In the genomic region with DNA sequence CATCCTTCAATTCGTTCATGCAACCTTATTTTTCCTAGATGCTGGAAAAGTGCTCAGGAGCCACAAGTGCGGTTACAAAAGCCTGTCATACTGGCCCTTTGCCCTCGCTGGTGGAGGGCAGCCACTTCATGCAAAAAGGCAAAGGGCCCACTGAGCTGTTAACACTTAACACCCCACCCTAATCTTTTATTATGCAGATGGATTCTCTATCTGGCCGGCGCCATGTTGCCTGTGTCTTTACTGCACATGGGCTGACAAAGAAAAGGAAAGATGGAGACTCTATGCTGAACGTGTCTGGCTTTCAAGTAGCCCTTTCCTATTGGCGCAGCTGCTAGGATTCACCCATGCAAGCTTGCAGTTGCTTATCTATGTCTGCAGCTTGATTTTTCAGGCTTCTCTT, we compare ENCODE assay signal across 17 cellular contexts. TPM values are rescaled to one million over a fixed set of nuclear protein-coding genes. Genes with fewer than 3 reads are reported as not detected.
DNase-seq lines count a peak whose midpoint lies in the region; ATAC-seq and TF ChIP-seq lines count a peak whose summit lies in the region.
"Had no signal": no experiment of that assay in that cellular context is flagged by ENCODE, and none has a peak within 500 bp of the region (broad histone marks: within the 10 kb centered on the region; RNA-seq: fewer than 3 reads in every experiment).

No MANE protein-coding gene starts in this region.

- H4K91ac ChIP-seq in neuronal stem cell (ENCODE audit: low read depth, low read length, poor library complexity), result no peak overlapping the region

- peaks cover 34% of the 10 kb centered on the region for H3K27me3 Mint-ChIP-seq in WTC11 (ENCODE audit: low read depth)

- H2AK5ac ChIP-seq in neuronal stem cell (ENCODE audit: low read depth, low read length), result no peak overlapping the region

- H3K14ac ChIP-seq in neuronal stem cell (ENCODE audit: low read length), result no peak overlapping the region

- TF ChIP-seq CTCF in WTC11 (IDR thresholded peaks at IDR 0.05), result no peak

- WGBS in neuronal stem cell (ENCODE audit: extremely low coverage in 2 of 2, insufficient read length in 2 of 2, insufficient replicate concordance in 1 of 2), 2 donors, result no CpG with 5 or more reads among the region's 7 CpGs

- peak overlapping the region; percentile 74; the same call in 1 of the 2 replicates for H3K27ac ChIP-seq in HUES6 (ENCODE audit: low read depth, low read length)
- H3K27ac ChIP-seq in neuronal stem cell (replicated peaks; ENCODE audit: low read length), result no peak overlapping the region
- H3K27ac ChIP-seq: A549, C4-2B had no signal

- H2BK15ac ChIP-seq in neuronal stem cell (ENCODE audit: low read length), result no peak overlapping the region

- peaks cover 43% of the 10 kb centered on the region for H3K36me3 Mint-ChIP-seq in WTC11
- H3K36me3 Mint-ChIP-seq: CD8-positive, alpha-beta T cell had no signal

- H3K23ac ChIP-seq in neuronal stem cell (ENCODE audit: low read depth, low read length, poor library complexity), result no peak overlapping the region

- H3K4me3 ChIP-seq in HUES6 (ENCODE audit: low read depth, low read length) (no peak overlapping the region; the same call in 1 of the 2 replicates), neuronal stem cell (ENCODE audit: low read length in 2 of 2) (no peak overlapping the region)
- H3K4me3 ChIP-seq: A549 had no signal

- H3K4me1 ChIP-seq in HUES6 (ENCODE audit: control insufficient read depth, insufficient read depth, low read length), result peaks cover 11% of the 10 kb centered on the region; the same call in 1 of the 2 replicates
- H3K4me1 ChIP-seq in neuronal stem cell (ENCODE audit: control insufficient read depth in 2 of 2, insufficient read depth in 1 of 2, low read depth in 1 of 2, low read length in 2 of 2), result peaks cover 0 to 2% of the 10 kb centered on the region in 2 donors
- H3K4me1 ChIP-seq: A549, BE2C, Caco-2 had no signal

- H2BK5ac ChIP-seq in neuronal stem cell (ENCODE audit: low read length), result no peak overlapping the region

- H3K27me3 ChIP-seq in HUES6 (ENCODE audit: control insufficient read depth, insufficient read depth, low read length) (no peaks in the 10 kb centered on the region), neuronal stem cell (ENCODE audit: control insufficient read depth in 3 of 3, insufficient read depth in 3 of 3, low read depth in 1 of 3, low read length in 3 of 3) (no peaks in the 10 kb centered on the region)
- H3K27me3 ChIP-seq: BE2C had no signal

- H3K18ac ChIP-seq in neuronal stem cell (ENCODE audit: low read length), result no peak overlapping the region

- H3K79me1 ChIP-seq in neuronal stem cell (ENCODE audit: low read depth, low read length), result no peaks in the 10 kb centered on the region

- no peak overlapping the region for H2BK12ac ChIP-seq in neuronal stem cell (ENCODE audit: low read length)

- H2AFZ ChIP-seq in neuronal stem cell (ENCODE audit: low read length), result peak overlapping the region; percentile 80

- CTCF ChIA-PET in WTC11 (lab: Charles Lee), result interaction anchor here (0.7 to 1.0 kb wide), 2 partner anchors 242 to 308 kb away, joined by 3 read pairs; no protein-coding TSS in a partner anchor

- ATAC-seq in WTC11 (peak; percentile 56), GM19328 (IDR thresholded peaks at IDR 0.05; ENCODE audit: unreplicated experiment) (no peak)
- ATAC-seq: A549; CD8-positive, alpha-beta T cell; HCT116 had no signal

- peaks cover 80% of the 10 kb centered on the region for H3K9me3 Mint-ChIP-seq in WTC11

- peak overlapping the region; percentile 66 for H3K9ac ChIP-seq in HUES6 (ENCODE audit: low read length)
- no peak overlapping the region for H3K9ac ChIP-seq in neuronal stem cell (ENCODE audit: low read depth, low read length, poor library complexity)

- H3K4me1 Mint-ChIP-seq in WTC11, result peaks cover 9% of the 10 kb centered on the region; the same call in 1 of the 2 replicates

- H3K4ac ChIP-seq in neuronal stem cell (ENCODE audit: low read length), result no peak overlapping the region

- H3K36me3 ChIP-seq in HUES6 (ENCODE audit: control insufficient read depth, insufficient read depth, low read length) (no peaks in the 10 kb centered on the region), neuronal stem cell (replicated peaks in 1 of 2; ENCODE audit: control insufficient read depth in 2 of 2, insufficient read depth in 2 of 2, low read length in 2 of 2) (peaks cover 0 to 4% of the 10 kb centered on the region in 2 donors)
- H3K36me3 ChIP-seq: BE2C had no signal

- H3K27ac Mint-ChIP-seq in WTC11, result no peak overlapping the region
- H3K27ac Mint-ChIP-seq: CD8-positive, alpha-beta T cell had no signal

- H4K8ac ChIP-seq in neuronal stem cell (ENCODE audit: low read depth, low read length), result no peak overlapping the region

- no peak for DNase-seq in WTC11 (ENCODE audit: low spot score)
- peak; percentile 7 for DNase-seq in iPS DF 19.7 (ENCODE audit: low read depth, low spot score)
- no peak for DNase-seq in neuronal stem cell (ENCODE audit: low spot score)
- DNase-seq in activated CD4-positive, alpha-beta T cell treated with anti-CD3 and anti-CD28 coated beads, Interleukin-2, amount 50 U/mL, for 4 hours, result no peak
- DNase-seq in NCI-H345 treated with DMSO at 0.1 percent for 48 hours (lab: John Stamatoyannopoulos, UW; ENCODE audit: unreplicated experiment), result no peak
- DNase-seq: BE2C; Caco-2; CD8-positive, alpha-beta T cell; DND-41; GDM1 had no signal

- H2BK120ac ChIP-seq in neuronal stem cell (ENCODE audit: low read depth, low read length), result no peak overlapping the region

- H3K4me2 ChIP-seq in neuronal stem cell (ENCODE audit: insufficient read depth, low read length, poor library complexity, severe bottlenecking), result no peak overlapping the region
- H3K4me2 ChIP-seq: A549 had no signal

- peaks cover 49% of the 10 kb centered on the region for H3K9me3 ChIP-seq in HUES6 (ENCODE audit: control insufficient read depth, insufficient read depth, low read depth, low read length)
- H3K9me3 ChIP-seq in neuronal stem cell (replicated peaks in 1 of 2; ENCODE audit: control insufficient read depth in 2 of 2, insufficient read depth in 1 of 2, low read depth in 1 of 2, low read length in 2 of 2), result peaks cover 3 to 6% of the 10 kb centered on the region in 2 donors
- H3K9me3 ChIP-seq: A549, BE2C, Caco-2 had no signal

- POLR2A ChIA-PET in WTC11 (lab: Charles Lee), result no interaction called here

- no peak overlapping the region for H3K4me3 Mint-ChIP-seq in WTC11
- H3K4me3 Mint-ChIP-seq: CD8-positive, alpha-beta T cell had no signal

TF ChIP-seq in WTC11, 78 proteins besides CTCF, POLR2A, EP300 and RAD21 (continues in another document):
- TF ChIP-seq ZNF232 (CRISPR knock-in tag; IDR thresholded peaks at IDR 0.05) (no peak), ESRRA (CRISPR knock-in tag; IDR thresholded peaks at IDR 0.05; ENCODE audit: borderline replicate concordance) (no peak), GTF2I (CRISPR knock-in tag; conservative IDR thresholded peaks at IDR 0.05) (no peak), ZNF671 (CRISPR knock-in tag; IDR thresholded peaks at IDR 0.05) (no peak), ZNF416 (CRISPR knock-in tag; IDR thresholded peaks at IDR 0.05) (no peak), NR2C2 (CRISPR knock-in tag; IDR thresholded peaks at IDR 0.05) (no peak), SOX15 (CRISPR knock-in tag; IDR thresholded peaks at IDR 0.05) (no peak)
- TF ChIP-seq, protein P1, sequence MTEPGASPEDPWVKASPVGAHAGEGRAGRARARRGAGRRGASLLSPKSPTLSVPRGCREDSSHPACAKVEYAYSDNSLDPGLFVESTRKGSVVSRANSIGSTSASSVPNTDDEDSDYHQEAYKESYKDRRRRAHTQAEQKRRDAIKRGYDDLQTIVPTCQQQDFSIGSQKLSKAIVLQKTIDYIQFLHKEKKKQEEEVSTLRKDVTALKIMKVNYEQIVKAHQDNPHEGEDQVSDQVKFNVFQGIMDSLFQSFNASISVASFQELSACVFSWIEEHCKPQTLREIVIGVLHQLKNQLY (CRISPR knock-in tag; IDR thresholded peaks at IDR 0.05), result no peak
- TF ChIP-seq, protein P2, sequence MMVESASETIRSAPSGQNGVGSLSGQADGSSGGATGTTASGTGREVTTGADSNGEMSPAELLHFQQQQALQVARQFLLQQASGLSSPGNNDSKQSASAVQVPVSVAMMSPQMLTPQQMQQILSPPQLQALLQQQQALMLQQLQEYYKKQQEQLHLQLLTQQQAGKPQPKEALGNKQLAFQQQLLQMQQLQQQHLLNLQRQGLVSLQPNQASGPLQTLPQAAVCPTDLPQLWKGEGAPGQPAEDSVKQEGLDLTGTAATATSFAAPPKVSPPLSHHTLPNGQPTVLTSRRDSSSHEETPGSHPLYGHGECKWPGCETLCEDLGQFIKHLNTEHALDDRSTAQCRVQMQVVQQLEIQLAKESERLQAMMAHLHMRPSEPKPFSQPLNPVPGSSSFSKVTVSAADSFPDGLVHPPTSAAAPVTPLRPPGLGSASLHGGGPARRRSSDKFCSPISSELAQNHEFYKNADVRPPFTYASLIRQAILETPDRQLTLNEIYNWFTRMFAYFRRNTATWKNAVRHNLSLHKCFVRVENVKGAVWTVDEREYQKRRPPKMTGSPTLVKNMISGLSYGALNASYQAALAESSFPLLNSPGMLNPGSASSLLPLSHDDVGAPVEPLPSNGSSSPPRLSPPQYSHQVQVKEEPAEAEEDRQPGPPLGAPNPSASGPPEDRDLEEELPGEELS (CRISPR knock-in tag; IDR thresholded peaks at IDR 0.05), result no peak
- TF ChIP-seq, protein P3, sequence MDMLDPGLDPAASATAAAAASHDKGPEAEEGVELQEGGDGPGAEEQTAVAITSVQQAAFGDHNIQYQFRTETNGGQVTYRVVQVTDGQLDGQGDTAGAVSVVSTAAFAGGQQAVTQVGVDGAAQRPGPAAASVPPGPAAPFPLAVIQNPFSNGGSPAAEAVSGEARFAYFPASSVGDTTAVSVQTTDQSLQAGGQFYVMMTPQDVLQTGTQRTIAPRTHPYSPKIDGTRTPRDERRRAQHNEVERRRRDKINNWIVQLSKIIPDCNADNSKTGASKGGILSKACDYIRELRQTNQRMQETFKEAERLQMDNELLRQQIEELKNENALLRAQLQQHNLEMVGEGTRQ (CRISPR knock-in tag; IDR thresholded peaks at IDR 0.05), result no peak
- TF ChIP-seq, protein P4, sequence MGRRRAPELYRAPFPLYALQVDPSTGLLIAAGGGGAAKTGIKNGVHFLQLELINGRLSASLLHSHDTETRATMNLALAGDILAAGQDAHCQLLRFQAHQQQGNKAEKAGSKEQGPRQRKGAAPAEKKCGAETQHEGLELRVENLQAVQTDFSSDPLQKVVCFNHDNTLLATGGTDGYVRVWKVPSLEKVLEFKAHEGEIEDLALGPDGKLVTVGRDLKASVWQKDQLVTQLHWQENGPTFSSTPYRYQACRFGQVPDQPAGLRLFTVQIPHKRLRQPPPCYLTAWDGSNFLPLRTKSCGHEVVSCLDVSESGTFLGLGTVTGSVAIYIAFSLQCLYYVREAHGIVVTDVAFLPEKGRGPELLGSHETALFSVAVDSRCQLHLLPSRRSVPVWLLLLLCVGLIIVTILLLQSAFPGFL (CRISPR knock-in tag; IDR thresholded peaks at IDR 0.05; ENCODE audit: borderline replicate concordance), result no peak

RNA-seq across cellular contexts. Expression of a gene that starts 10.8 kb away (rescaled TPM):
- total RNA-seq in WTC11 (2021), result not detected in 3 replicates
- 0.17 TPM for polyA plus RNA-seq in neuronal stem cell (2013, experiment 1 of 2)
- polyA plus RNA-seq in neuronal stem cell (2013, experiment 2 of 2), result 0.24 TPM
- total RNA-seq: Caco-2; CD8-positive, alpha-beta T cell; H4 had no signal
- polyA plus RNA-seq: AG04450 had no signal

RNA-seq across cellular contexts. Expression of a gene that starts 29.9 kb away (rescaled TPM):
- not detected in 3 replicates for total RNA-seq in WTC11 (2021)
- polyA plus RNA-seq in neuronal stem cell (2013, experiment 1 of 2), result not detected
- polyA plus RNA-seq in neuronal stem cell (2013, experiment 2 of 2), result not detected
- total RNA-seq: Caco-2; CD8-positive, alpha-beta T cell; H4 had no signal
- polyA plus RNA-seq: A549, AG04450 had no signal

RNA-seq across cellular contexts. Expression of a gene that starts 49.3 kb away (rescaled TPM):
- 36.8 to 38.7 TPM (median 38.4 TPM) in 3 replicates for total RNA-seq in WTC11 (2021)
- polyA plus RNA-seq in neuronal stem cell (2013, experiment 1 of 2), result 26.6 TPM
- 25.8 TPM for polyA plus RNA-seq in neuronal stem cell (2013, experiment 2 of 2)
